In the genomic region with DNA sequence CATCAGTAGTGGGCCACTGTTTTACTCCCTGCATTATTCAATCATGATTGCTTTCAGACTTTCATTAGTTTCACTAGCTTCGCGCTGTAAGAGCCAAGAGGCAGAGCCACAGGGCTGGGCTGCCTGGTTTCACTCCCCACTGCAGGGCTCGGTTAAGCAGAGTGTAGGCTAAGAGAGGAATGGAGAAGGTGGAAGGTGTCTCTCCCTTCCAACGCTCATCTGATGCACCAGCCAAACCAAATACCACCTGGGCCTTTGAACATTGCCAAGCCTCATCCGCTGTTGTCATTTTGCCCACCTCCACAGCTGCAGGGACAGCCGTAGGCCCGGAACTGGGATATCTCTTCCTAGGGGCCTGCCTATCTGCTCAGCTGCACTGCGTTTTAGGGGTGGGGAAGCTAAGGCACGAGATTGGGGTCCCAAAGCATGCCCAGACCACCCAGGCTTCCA, we compare ENCODE assay signal across 6 cellular contexts. TPM values are rescaled to one million over a fixed set of nuclear protein-coding genes. Genes with fewer than 3 reads are reported as not detected.
DNase-seq lines count a peak whose midpoint lies in the region; ATAC-seq and TF ChIP-seq lines count a peak whose summit lies in the region.

No MANE protein-coding gene starts in this region.

- H3K27ac Mint-ChIP-seq in CD8-positive, alpha-beta memory T cell = peak overlapping the region; percentile 89 to 98 (median 92)
- peak overlapping the region; percentile 94 to 98 for H3K27ac Mint-ChIP-seq in activated naive CD4-positive, alpha-beta T cell treated with anti-CD3 and anti-CD28 coated beads, Interleukin-2, amount 50 U/mL, for 72 hours
- H3K27ac Mint-ChIP-seq in mesothelial cell of epicardium = peak overlapping the region; percentile 97

- ATAC-seq in activated naive CD4-positive, alpha-beta T cell treated with anti-CD3 and anti-CD28 coated beads, Interleukin-2, amount 50 U/mL, for 72 hours = peak; percentile 7 to 40
- no peak for ATAC-seq in GM18517 (IDR thresholded peaks at IDR 0.05; ENCODE audit: unreplicated experiment)

- TF ChIP-seq CTCF in mesothelial cell of epicardium (IDR thresholded peaks at IDR 0.05; ENCODE audit: unreplicated experiment) = no peak

- H3K9me3 Mint-ChIP-seq in CD8-positive, alpha-beta memory T cell = no peaks in the 10 kb centered on the region
- no peaks in the 10 kb centered on the region for H3K9me3 Mint-ChIP-seq in activated naive CD4-positive, alpha-beta T cell treated with anti-CD3 and anti-CD28 coated beads, Interleukin-2, amount 50 U/mL, for 72 hours
- H3K9me3 Mint-ChIP-seq in mesothelial cell of epicardium = no peaks in the 10 kb centered on the region

- H3K4me1 ChIP-seq in CD8-positive, alpha-beta memory T cell (ENCODE audit: insufficient read depth, low read length) = peaks cover 30% of the 10 kb centered on the region

- peak in 1 of 5 donors; percentile 54 for DNase-seq in CD8-positive, alpha-beta memory T cell
- DNase-seq in activated naive CD4-positive, alpha-beta T cell treated with anti-CD3 and anti-CD28 coated beads, Interleukin-2, amount 50 U/mL, for 72 hours (ENCODE audit: low spot score in 2 of 2) = peak in 1 of 2 donors; percentile 64
- DNase-seq in mesothelial cell of epicardium (ENCODE audit: low spot score in 2 of 2, unreplicated experiment in 2 of 2) (no peak), mucosa of gallbladder (ENCODE audit: low spot score) (no peak), HCEC 1CT (no peak)

- H3K4me3 ChIP-seq in CD8-positive, alpha-beta memory T cell (ENCODE audit: low read length) = peak overlapping the region; percentile 72

- POLR2A ChIA-PET in CD8-positive, alpha-beta memory T cell (lab: Charles Lee) = interaction anchor here (1.0 to 1.3 kb wide), 3 partner anchors 18 to 108 kb away, joined by 3 read pairs; partner anchors contain the start of gene MIF

- CTCF ChIA-PET in CD8-positive, alpha-beta memory T cell (lab: Charles Lee) = interaction anchor here (1.0 kb wide), 2 partner anchors 12 to 15 kb away, joined by 3 read pairs; no protein-coding TSS in a partner anchor

- H3K9me3 ChIP-seq in CD8-positive, alpha-beta memory T cell (ENCODE audit: low read length) = no peaks in the 10 kb centered on the region

- H3K27me3 ChIP-seq in CD8-positive, alpha-beta memory T cell (ENCODE audit: insufficient read depth, low read length, poor library complexity, severe bottlenecking) = no peaks in the 10 kb centered on the region

- peak overlapping the region; percentile 88 to 92 (median 91) for H3K4me3 Mint-ChIP-seq in CD8-positive, alpha-beta memory T cell
- peak overlapping the region; percentile 80 for H3K4me3 Mint-ChIP-seq in mesothelial cell of epicardium

- no peaks in the 10 kb centered on the region for H3K36me3 ChIP-seq in CD8-positive, alpha-beta memory T cell (ENCODE audit: insufficient read depth, low read length)

- peaks cover 29 to 45% (median 29%) of the 10 kb centered on the region in 3 donors for H3K4me1 Mint-ChIP-seq in CD8-positive, alpha-beta memory T cell
- peaks cover 33% of the 10 kb centered on the region for H3K4me1 Mint-ChIP-seq in mesothelial cell of epicardium

- H3K27ac ChIP-seq in CD8-positive, alpha-beta memory T cell (ENCODE audit: low read depth, low read length) = peak overlapping the region; percentile 87

- no peaks in the 10 kb centered on the region for H3K27me3 Mint-ChIP-seq in CD8-positive, alpha-beta memory T cell
- H3K27me3 Mint-ChIP-seq in mesothelial cell of epicardium (ENCODE audit: low read depth) = no peaks in the 10 kb centered on the region

- H3K36me3 Mint-ChIP-seq in CD8-positive, alpha-beta memory T cell = peaks cover 0 to 11% (median 2%) of the 10 kb centered on the region in 3 donors
- no peaks in the 10 kb centered on the region for H3K36me3 Mint-ChIP-seq in activated naive CD4-positive, alpha-beta T cell treated with anti-CD3 and anti-CD28 coated beads, Interleukin-2, amount 50 U/mL, for 72 hours
- peaks cover 4% of the 10 kb centered on the region for H3K36me3 Mint-ChIP-seq in mesothelial cell of epicardium

RNA-seq across cellular contexts. Expression of gene SMARCB1, which starts 0.5 kb away (rescaled TPM):
- total RNA-seq in CD8-positive, alpha-beta memory T cell = 100 to 1,000 TPM; 113 to 120 TPM
- polyA plus RNA-seq in CD8-positive, alpha-beta memory T cell = 40.4 TPM
- total RNA-seq in activated naive CD4-positive, alpha-beta T cell treated with anti-CD3 and anti-CD28 coated beads, Interleukin-2, amount 50 U/mL, for 72 hours = 10 to 100 TPM; 51.9 to 72.7 TPM
- total RNA-seq in mesothelial cell of epicardium (182 to 192 TPM (median 184 TPM) in 3 replicates), mucosa of gallbladder (70.7 TPM)

RNA-seq across cellular contexts. Expression of gene MMP11, which starts 13.6 kb away (rescaled TPM):
- 1 to 10 TPM in 1 of 2 experiments, under 1 TPM in 1; 0.90 to 1.6 TPM for total RNA-seq in CD8-positive, alpha-beta memory T cell
- polyA plus RNA-seq in CD8-positive, alpha-beta memory T cell = 1.9 TPM
- total RNA-seq in activated naive CD4-positive, alpha-beta T cell treated with anti-CD3 and anti-CD28 coated beads, Interleukin-2, amount 50 U/mL, for 72 hours = under 1 TPM; 0.23 to 0.32 TPM
- 510 to 566 TPM (median 528 TPM) in 3 replicates for total RNA-seq in mesothelial cell of epicardium
- total RNA-seq in mucosa of gallbladder = 4.4 TPM

RNA-seq across cellular contexts. Expression of gene CHCHD10, which starts 18.5 kb away (rescaled TPM):
- total RNA-seq in CD8-positive, alpha-beta memory T cell = 100 to 1,000 TPM; 172 to 186 TPM
- polyA plus RNA-seq in CD8-positive, alpha-beta memory T cell = 34.0 TPM
- total RNA-seq in activated naive CD4-positive, alpha-beta T cell treated with anti-CD3 and anti-CD28 coated beads, Interleukin-2, amount 50 U/mL, for 72 hours = 100 to 1,000 TPM; 105 to 118 TPM
- 56.6 to 61.9 TPM (median 61.8 TPM) in 3 replicates for total RNA-seq in mesothelial cell of epicardium
- total RNA-seq in mucosa of gallbladder = 148 TPM

RNA-seq across cellular contexts. Expression of gene C22orf15, which starts 23.5 kb away (rescaled TPM):
- under 1 TPM; 0.81 to 0.93 TPM for total RNA-seq in CD8-positive, alpha-beta memory T cell
- 0.75 TPM for polyA plus RNA-seq in CD8-positive, alpha-beta memory T cell
- total RNA-seq in activated naive CD4-positive, alpha-beta T cell treated with anti-CD3 and anti-CD28 coated beads, Interleukin-2, amount 50 U/mL, for 72 hours = 1 to 10 TPM in 1 of 2 donors, not detected in 1; 1.8 TPM
- total RNA-seq in mesothelial cell of epicardium (0.36 to 0.82 TPM (median 0.52 TPM) in 3 replicates), mucosa of gallbladder (1.8 TPM)

RNA-seq across cellular contexts. Expression of gene VPREB3, which starts 32.1 kb away (rescaled TPM):
- total RNA-seq in CD8-positive, alpha-beta memory T cell = not detected
- polyA plus RNA-seq in CD8-positive, alpha-beta memory T cell = not detected
- under 1 TPM; 0.52 to 0.60 TPM for total RNA-seq in activated naive CD4-positive, alpha-beta T cell treated with anti-CD3 and anti-CD28 coated beads, Interleukin-2, amount 50 U/mL, for 72 hours
- 0.52 TPM in 1 of 3 replicates, not detected in the others for total RNA-seq in mesothelial cell of epicardium
- total RNA-seq in mucosa of gallbladder = not detected

Comparison
In these comparisons a context has a peak if more than half of its experiments do, and no peak if none do; other contexts are left out.
1. RNA of gene MMP11, which starts 13.6 kb away (total RNA-seq): 510 to 566 TPM in mesothelial cell of epicardium; 4.4 TPM in mucosa of gallbladder (single experiment), 0.90 to 1.6 TPM in CD8-positive, alpha-beta memory T cell and 0.23 to 0.32 TPM in activated naive CD4-positive, alpha-beta T cell treated with anti-CD3 and anti-CD28 coated beads, Interleukin-2, amount 50 U/mL, for 72 hours; every median in the first group is over 10 times any median in the second.
2. Peak in every context shown above with its lines, with median percentiles within 50 percentile points of each other: H3K27ac Mint-ChIP-seq.